ENCODE assay signal across 13 cellular contexts in genomic region chr3:31356941-31357340, GRCh38.
DNase-seq lines count a peak whose midpoint lies in the region; ATAC-seq, FAIRE-seq and TF ChIP-seq lines count a peak whose summit lies in the region.
"Had no signal": no experiment of that assay in that cellular context is flagged by ENCODE, and none has a peak within 500 bp of the region (broad histone marks: within the 10 kb centered on the region; RNA-seq: fewer than 3 reads in every experiment).

No MANE protein-coding gene starts in this region.

- no peak overlapping the region for H3K9ac ChIP-seq in K562 (ENCODE audit: insufficient read depth in 1 of 2, low read depth in 2 of 2, low read length in 2 of 2)

- peak; percentile 93 for FAIRE-seq in K562 (lab: Jason Lieb, UNC)
- FAIRE-seq: endothelial cell of umbilical vein had no signal

- no peaks in the 10 kb centered on the region for H3K36me3 ChIP-seq in K562 (ENCODE audit: control insufficient read depth, insufficient read depth, low read length)
- H3K36me3 ChIP-seq: ascending aorta had no signal

- H3K9me3 ChIP-seq in K562 (replicated peaks; ENCODE audit: control insufficient read depth, insufficient read depth, low read depth, low read length): no peaks in the 10 kb centered on the region
- H3K9me3 ChIP-seq: ascending aorta had no signal

- no peaks in the 10 kb centered on the region for H4K20me1 ChIP-seq in K562 (replicated peaks; ENCODE audit: control insufficient read depth, insufficient read depth, low read length)

- WGBS in K562 (ENCODE audit: insufficient coverage, low coverage, missing lambda C conversion rate): 14% methylated on average over 9 of the region's 9 CpGs

- no peak overlapping the region for H3K4me3 ChIP-seq in K562
- H3K4me3 ChIP-seq: ascending aorta had no signal

- peak overlapping the region; percentile 64 for H2AFZ ChIP-seq in K562 (ENCODE audit: low read depth, low read length)

- BruUV-seq in K562 (replicated peaks; lab: Mats Ljungman, UMichigan): no TSS peak

- H3K4me1 ChIP-seq in K562 (replicated peaks in 1 of 2; ENCODE audit: control insufficient read depth in 2 of 2, insufficient read depth in 2 of 2, low read length in 2 of 2): peaks cover 0 to 15% of the 10 kb centered on the region in 2 experiments; a peak in 3 of 5 replicates
- H3K4me1 ChIP-seq: ascending aorta had no signal

- TF ChIP-seq CTCF in K562 (IDR thresholded peaks at IDR 0.05 in 2 of 3, conservative IDR thresholded peaks at IDR 0.05 in 1 of 3; ENCODE audit: insufficient read depth in 2 of 3, low read depth in 1 of 3, low read length in 3 of 3): no peak

- H3K27ac ChIP-seq in K562 (ENCODE audit: extremely low read depth, low read depth, low read length): no peak overlapping the region; the same call in 1 of the 3 replicates
- H3K27ac ChIP-seq: ascending aorta had no signal

- no peak for TF ChIP-seq EP300 in K562 (IDR thresholded peaks at IDR 0.05; ENCODE audit: low read length)

- intact Hi-C loops in K562 (cut with micrococcal nuclease): loop anchor here (10.0 kb wide), 1 partner anchor 338 kb away; no protein-coding TSS in a partner anchor

- DNase-seq in Daoy (ENCODE audit: low read depth) (peak; percentile 19), HT1080 (ENCODE audit: low read depth) (peak; percentile 32), K562 (ENCODE audit: extremely low read depth in 1 of 4, low spot score in 3 of 4) (peak; percentile 26 to 89 (median 44)), left lobe of liver (ENCODE audit: low spot score) (peak; percentile 66), COLO829 (ENCODE audit: low spot score) (no peak), cortex of kidney (lab: John Stamatoyannopoulos, UW) (no peak), NCI-H1694 (lab: John Stamatoyannopoulos, UW) (no peak)
- DNase-seq: immature natural killer cell, NCI-H1048, T-cell had no signal

- no peaks in the 10 kb centered on the region for H3K9me1 ChIP-seq in K562 (ENCODE audit: control insufficient read depth, insufficient read depth, low read length)

- CTCF ChIA-PET in K562 (lab: Yijun Ruan, JAX; ENCODE audit: low intra/inter-chr PET ratio): no interaction called here

- H3K79me2 ChIP-seq in K562 (ENCODE audit: control insufficient read depth, insufficient read depth, low read length): no peaks in the 10 kb centered on the region

- H3K4me2 ChIP-seq in K562 (ENCODE audit: insufficient read depth, low read length): peak overlapping the region; percentile 34; the same call in 1 of the 2 replicates

- TF ChIP-seq POLR2A in K562 (conservative IDR thresholded peaks at IDR 0.05): no peak

- peak in 1 of 2 experiments; percentile 9; a peak in 1 of 4 replicates for TF ChIP-seq RAD21 in K562 (CRISPR knock-in tag; conservative IDR thresholded peaks at IDR 0.05 in 1 of 2, IDR thresholded peaks at IDR 0.05 in 1 of 2)

- ATAC-seq in K562 (peak; percentile 100), left lobe of liver (peak; percentile 77), GM21526 (IDR thresholded peaks at IDR 0.05; ENCODE audit: low FRiP score, unreplicated experiment) (no peak)

- H3K27me3 ChIP-seq in K562 (ENCODE audit: control insufficient read depth in 2 of 2, insufficient read depth in 2 of 2, low read length in 2 of 2): no peaks in the 10 kb centered on the region
- H3K27me3 ChIP-seq: ascending aorta had no signal

- in situ Hi-C loops in K562 (cut with MboI): no loop called here

- POLR2A ChIA-PET in K562 (lab: Yijun Ruan, JAX): interaction anchor here (0.7 kb wide), 1 partner anchor 8 kb away, joined by 3 read pairs; no protein-coding TSS in a partner anchor

TF ChIP-seq in K562, 482 proteins besides CTCF, POLR2A, EP300 and RAD21 (continues in another document):
- TF ChIP-seq USF1 (CRISPR knock-in tag; IDR thresholded peaks at IDR 0.05): no peak
- peak; percentile 89 for TF ChIP-seq CREB3 (tag; conservative IDR thresholded peaks at IDR 0.05; ENCODE audit: low read depth)
- peak; percentile 67 for TF ChIP-seq ARID1B (IDR thresholded peaks at IDR 0.05)
- peak; percentile 68 to 84 for TF ChIP-seq TRIM24 (IDR thresholded peaks at IDR 0.05)
- peak; percentile 60; the same call in 1 of the 2 replicates for TF ChIP-seq EP400 (IDR thresholded peaks at IDR 0.05)
- no peak for TF ChIP-seq EZH2 (IDR thresholded peaks at IDR 0.05; ENCODE audit: borderline replicate concordance, low read depth, low read length)
- TF ChIP-seq HDAC3 (IDR thresholded peaks at IDR 0.05; ENCODE audit: borderline replicate concordance, partially characterized antibody): peak; percentile 43
- peak; percentile 61; the same call in 1 of the 2 replicates for TF ChIP-seq ZNF41 (CRISPR knock-in tag; conservative IDR thresholded peaks at IDR 0.05)
- TF ChIP-seq CBX5 (IDR thresholded peaks at IDR 0.05; ENCODE audit: borderline replicate concordance, low read depth): peak; percentile 87
- TF ChIP-seq KDM1A (IDR thresholded peaks at IDR 0.05): peak in 1 of 2 experiments; percentile 34; a peak in 1 of 4 replicates
- TF ChIP-seq CTBP1 (IDR thresholded peaks at IDR 0.05; ENCODE audit: borderline replicate concordance): peak; percentile 43; the same call in 1 of the 2 replicates
- peak; percentile 93 for TF ChIP-seq ZNF592 (IDR thresholded peaks at IDR 0.05)
- 0 out of 2 replicates have a peak, but pooled peaks have one; percentile 27 for TF ChIP-seq ZNF24 (IDR thresholded peaks at IDR 0.05)
- peak; percentile 84; the same call in 1 of the 2 replicates for TF ChIP-seq TCF15 (CRISPR knock-in tag; IDR thresholded peaks at IDR 0.05)
- peak; percentile 84 for TF ChIP-seq SOX6 (IDR thresholded peaks at IDR 0.05)

Comparison
In these comparisons a context has a peak if more than half of its experiments do, and no peak if none do; other contexts are left out.
1. DNase-seq: peak in Daoy (single experiment), HT1080 (single experiment), K562 (4 of 4) and left lobe of liver (single experiment); none in COLO829 (single experiment), cortex of kidney (single experiment) and NCI-H1694 (single experiment).